In the genomic region with DNA sequence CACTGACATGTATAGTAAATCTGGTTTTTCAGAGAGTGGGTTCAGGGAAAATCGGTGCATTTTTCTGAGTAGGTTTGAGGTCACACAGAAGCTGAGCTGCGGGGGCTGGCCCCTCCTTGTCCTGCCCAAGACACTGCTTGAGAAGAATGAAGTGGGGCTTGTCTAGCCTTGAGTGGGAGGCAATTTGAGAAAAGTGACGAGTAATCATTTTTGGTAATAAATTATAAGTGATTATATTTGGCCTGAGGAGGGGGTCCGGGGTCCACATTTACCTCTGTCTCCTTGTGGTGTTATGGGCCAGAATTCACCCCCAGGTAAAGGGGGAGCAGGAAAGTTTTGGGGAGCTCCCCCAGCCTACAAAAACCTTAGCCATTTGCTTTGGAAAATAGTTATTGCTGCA, we compare ENCODE assay signal across 1 cellular context.
TF ChIP-seq lines count a peak whose summit lies in the region.

No MANE protein-coding gene starts in this region.

TF ChIP-seq in K562, 482 proteins besides CTCF, POLR2A, EP300 and RAD21:
- TF ChIP-seq LEF1 (IDR thresholded peaks at IDR 0.05) (no peak), KAT2B (IDR thresholded peaks at IDR 0.05; ENCODE audit: low read depth, low read length) (no peak), PCBP2 (IDR thresholded peaks at IDR 0.05; ENCODE audit: low read depth, low read length, poor library complexity, severe bottlenecking) (no peak), BCL6 (CRISPR knock-in tag; IDR thresholded peaks at IDR 0.05) (no peak), MAFF (IDR thresholded peaks at IDR 0.05; ENCODE audit: low read length) (peak; percentile 8; the same call in 1 of the 2 replicates), C11orf30 (IDR thresholded peaks at IDR 0.05; ENCODE audit: low read depth) (peak; percentile 58; the same call in 1 of the 2 replicates), ZNF316 (IDR thresholded peaks at IDR 0.05) (peak; percentile 65)
